Comparison of ENCODE assay signal across 12 cellular contexts in the genomic region with DNA sequence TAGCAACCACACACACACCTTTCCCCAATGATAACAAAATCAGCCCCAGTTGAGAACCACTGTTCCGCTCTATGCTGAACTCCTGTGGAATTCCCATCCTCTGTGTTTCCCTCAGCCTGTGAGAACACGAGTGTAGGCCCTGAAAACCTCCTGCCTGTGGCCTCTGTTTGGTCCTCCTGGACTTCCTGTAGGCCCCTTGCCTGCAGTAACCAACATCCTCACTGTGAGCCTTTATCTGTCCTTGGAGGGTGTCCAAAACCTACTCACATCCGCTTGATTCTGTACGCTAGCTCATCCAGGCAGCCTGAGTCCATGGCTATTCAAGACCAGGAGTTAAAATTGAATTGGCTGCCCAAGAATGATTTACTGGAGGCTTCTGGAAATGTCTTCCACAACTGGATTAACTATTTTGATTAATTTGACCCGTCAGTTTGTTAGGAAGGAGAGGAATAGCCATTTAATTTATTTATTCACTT.
A peak's percentile ranks its signal among the peaks of the same experiment; 100 is the strongest.
DNase-seq lines count a peak whose midpoint lies in the region; ATAC-seq and TF ChIP-seq lines count a peak whose summit lies in the region.
"Had no signal": no experiment of that assay in that cellular context is flagged by ENCODE, and none has a peak within 500 bp of the region (broad histone marks: within the 10 kb centered on the region; RNA-seq: fewer than 3 reads in every experiment).

No MANE protein-coding gene starts in this region.

- H3K27ac ChIP-seq in right lobe of liver: no peak overlapping the region

- H3K27me3 Mint-ChIP-seq in chondrocyte (ENCODE audit: low read depth) (no peaks in the 10 kb centered on the region), WTC11 (ENCODE audit: low read depth) (no peaks in the 10 kb centered on the region)
- H3K27me3 Mint-ChIP-seq: activated naive CD8-positive, alpha-beta T cell treated with anti-CD3 and anti-CD28 coated beads, Interleukin-2, amount 10 ng/mL, durations not matched to agents 7 days and 5 days had no signal

- H3K27me3 ChIP-seq in right lobe of liver: no peaks in the 10 kb centered on the region

- peak; percentile 79 for DNase-seq in COLO829 (ENCODE audit: low spot score)
- DNase-seq in NCI-H2029 (lab: John Stamatoyannopoulos, UW): peak; percentile 74
- no peak for DNase-seq in chondrocyte (ENCODE audit: low spot score)
- peak in 2 of 3 donors; percentile 22 to 55 for DNase-seq in right lobe of liver
- DNase-seq in WTC11 (ENCODE audit: low spot score): no peak
- no peak for DNase-seq in NCI-H146 (lab: John Stamatoyannopoulos, UW)
- DNase-seq: activated CD8-positive, alpha-beta T cell treated with anti-CD3 and anti-CD28 coated beads for 36 hours; activated naive CD8-positive, alpha-beta T cell treated with anti-CD3 and anti-CD28 coated beads, Interleukin-2, amount 10 ng/mL, durations not matched to agents 7 days and 5 days; NCI-H187 treated with DMSO at 0.1 percent for 48 hours; SIG-M5 had no signal

- intact Hi-C loops in right lobe of liver (cut with DNase I): no loop called here

- no peak overlapping the region for H3K4me3 ChIP-seq in right lobe of liver

- H3K9me3 Mint-ChIP-seq in chondrocyte (ENCODE audit: low read depth): peaks cover 6% of the 10 kb centered on the region
- peaks cover 43% of the 10 kb centered on the region for H3K9me3 Mint-ChIP-seq in WTC11
- H3K9me3 Mint-ChIP-seq: activated CD8-positive, alpha-beta T cell treated with anti-CD3 and anti-CD28 coated beads for 36 hours; activated naive CD8-positive, alpha-beta T cell treated with anti-CD3 and anti-CD28 coated beads, Interleukin-2, amount 10 ng/mL, durations not matched to agents 7 days and 5 days had no signal

- TF ChIP-seq POLR2A in right lobe of liver (IDR thresholded peaks at IDR 0.05): no peak

- no peak overlapping the region for H3K4me3 Mint-ChIP-seq in chondrocyte (ENCODE audit: unreplicated experiment)
- no peak overlapping the region for H3K4me3 Mint-ChIP-seq in WTC11
- H3K4me3 Mint-ChIP-seq: activated CD8-positive, alpha-beta T cell treated with anti-CD3 and anti-CD28 coated beads for 36 hours; activated naive CD8-positive, alpha-beta T cell treated with anti-CD3 and anti-CD28 coated beads, Interleukin-2, amount 10 ng/mL, durations not matched to agents 7 days and 5 days had no signal

- no peak for TF ChIP-seq CTCF in chondrocyte (IDR thresholded peaks at IDR 0.05)
- no peak for TF ChIP-seq CTCF in right lobe of liver (IDR thresholded peaks at IDR 0.05)
- no peak for TF ChIP-seq CTCF in WTC11 (IDR thresholded peaks at IDR 0.05)

- POLR2A ChIA-PET in WTC11 (lab: Charles Lee): no interaction called here

- H3K36me3 Mint-ChIP-seq in chondrocyte (ENCODE audit: low read depth): no peaks in the 10 kb centered on the region
- peaks cover 38% of the 10 kb centered on the region for H3K36me3 Mint-ChIP-seq in WTC11
- H3K36me3 Mint-ChIP-seq: activated naive CD8-positive, alpha-beta T cell treated with anti-CD3 and anti-CD28 coated beads, Interleukin-2, amount 10 ng/mL, durations not matched to agents 7 days and 5 days had no signal

- WGBS in right lobe of liver (ENCODE audit: insufficient coverage, low coverage, low lambda C conversion rate, missing lambda C conversion rate): 63% methylated on average over 5 of the region's 5 CpGs

- H3K4me1 ChIP-seq in right lobe of liver: no peaks in the 10 kb centered on the region

- H3K4me1 Mint-ChIP-seq in chondrocyte (ENCODE audit: low read depth) (peaks cover 12% of the 10 kb centered on the region), WTC11 (peaks cover 14% of the 10 kb centered on the region)
- H3K4me1 Mint-ChIP-seq: activated naive CD8-positive, alpha-beta T cell treated with anti-CD3 and anti-CD28 coated beads, Interleukin-2, amount 10 ng/mL, durations not matched to agents 7 days and 5 days had no signal

- H3K27ac Mint-ChIP-seq in chondrocyte (ENCODE audit: unreplicated experiment): peak overlapping the region; percentile 73
- no peak overlapping the region for H3K27ac Mint-ChIP-seq in WTC11
- H3K27ac Mint-ChIP-seq: activated CD8-positive, alpha-beta T cell treated with anti-CD3 and anti-CD28 coated beads for 36 hours; activated naive CD8-positive, alpha-beta T cell treated with anti-CD3 and anti-CD28 coated beads, Interleukin-2, amount 10 ng/mL, durations not matched to agents 7 days and 5 days had no signal

- CTCF ChIA-PET in WTC11 (lab: Charles Lee): no interaction called here

- H3K36me3 ChIP-seq in right lobe of liver: no peaks in the 10 kb centered on the region

- ATAC-seq in right lobe of liver: peak; percentile 83 to 94 (median 92)
- ATAC-seq in WTC11: no peak
- no peak for ATAC-seq in HG03039 (IDR thresholded peaks at IDR 0.05; ENCODE audit: unreplicated experiment)
- no peak for ATAC-seq in HG02970 (IDR thresholded peaks at IDR 0.05; ENCODE audit: low FRiP score, unreplicated experiment)
- ATAC-seq: activated CD8-positive, alpha-beta T cell treated with anti-CD3 and anti-CD28 coated beads for 36 hours had no signal

- no peaks in the 10 kb centered on the region for H3K9me3 ChIP-seq in right lobe of liver

TF ChIP-seq in WTC11, 78 proteins besides CTCF, POLR2A, EP300 and RAD21:
- TF ChIP-seq, protein P1, sequence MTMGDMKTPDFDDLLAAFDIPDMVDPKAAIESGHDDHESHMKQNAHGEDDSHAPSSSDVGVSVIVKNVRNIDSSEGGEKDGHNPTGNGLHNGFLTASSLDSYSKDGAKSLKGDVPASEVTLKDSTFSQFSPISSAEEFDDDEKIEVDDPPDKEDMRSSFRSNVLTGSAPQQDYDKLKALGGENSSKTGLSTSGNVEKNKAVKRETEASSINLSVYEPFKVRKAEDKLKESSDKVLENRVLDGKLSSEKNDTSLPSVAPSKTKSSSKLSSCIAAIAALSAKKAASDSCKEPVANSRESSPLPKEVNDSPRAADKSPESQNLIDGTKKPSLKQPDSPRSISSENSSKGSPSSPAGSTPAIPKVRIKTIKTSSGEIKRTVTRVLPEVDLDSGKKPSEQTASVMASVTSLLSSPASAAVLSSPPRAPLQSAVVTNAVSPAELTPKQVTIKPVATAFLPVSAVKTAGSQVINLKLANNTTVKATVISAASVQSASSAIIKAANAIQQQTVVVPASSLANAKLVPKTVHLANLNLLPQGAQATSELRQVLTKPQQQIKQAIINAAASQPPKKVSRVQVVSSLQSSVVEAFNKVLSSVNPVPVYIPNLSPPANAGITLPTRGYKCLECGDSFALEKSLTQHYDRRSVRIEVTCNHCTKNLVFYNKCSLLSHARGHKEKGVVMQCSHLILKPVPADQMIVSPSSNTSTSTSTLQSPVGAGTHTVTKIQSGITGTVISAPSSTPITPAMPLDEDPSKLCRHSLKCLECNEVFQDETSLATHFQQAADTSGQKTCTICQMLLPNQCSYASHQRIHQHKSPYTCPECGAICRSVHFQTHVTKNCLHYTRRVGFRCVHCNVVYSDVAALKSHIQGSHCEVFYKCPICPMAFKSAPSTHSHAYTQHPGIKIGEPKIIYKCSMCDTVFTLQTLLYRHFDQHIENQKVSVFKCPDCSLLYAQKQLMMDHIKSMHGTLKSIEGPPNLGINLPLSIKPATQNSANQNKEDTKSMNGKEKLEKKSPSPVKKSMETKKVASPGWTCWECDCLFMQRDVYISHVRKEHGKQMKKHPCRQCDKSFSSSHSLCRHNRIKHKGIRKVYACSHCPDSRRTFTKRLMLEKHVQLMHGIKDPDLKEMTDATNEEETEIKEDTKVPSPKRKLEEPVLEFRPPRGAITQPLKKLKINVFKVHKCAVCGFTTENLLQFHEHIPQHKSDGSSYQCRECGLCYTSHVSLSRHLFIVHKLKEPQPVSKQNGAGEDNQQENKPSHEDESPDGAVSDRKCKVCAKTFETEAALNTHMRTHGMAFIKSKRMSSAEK (CRISPR knock-in tag; IDR thresholded peaks at IDR 0.05; ENCODE audit: borderline replicate concordance): no peak
- TF ChIP-seq IRF2 (CRISPR knock-in tag; IDR thresholded peaks at IDR 0.05; ENCODE audit: borderline replicate concordance, low read depth) (no peak), TEAD1 (CRISPR knock-in tag; IDR thresholded peaks at IDR 0.05) (no peak), ZNF121 (CRISPR knock-in tag; IDR thresholded peaks at IDR 0.05) (no peak), NR3C1 (CRISPR knock-in tag; conservative IDR thresholded peaks at IDR 0.05; ENCODE audit: low read depth) (no peak)
TF ChIP-seq in WTC11: peak in this region for 0.

Comparison
In these comparisons a context has a peak if more than half of its experiments do, and no peak if none do; other contexts are left out.
1. DNase-seq: peak in COLO829 (single experiment), NCI-H2029 (single experiment) and right lobe of liver (2 of 3); none in chondrocyte (single experiment), WTC11 (single experiment) and NCI-H146 (single experiment).
2. ATAC-seq: peak in right lobe of liver (4 of 4); none in WTC11 (single experiment), HG03039 (single experiment) and HG02970 (single experiment).